1 cellular context compared by ENCODE assay signal in genomic region chr6:146857180-146857959, GRCh38.
A peak's percentile ranks its signal among the peaks of the same experiment; 100 is the strongest.
TF ChIP-seq lines count a peak whose summit lies in the region.

No MANE protein-coding gene starts in this region.

TF ChIP-seq in K562, 482 proteins besides CTCF, POLR2A, EP300 and RAD21 (continued from another document and continues in another):
- TF ChIP-seq CEBPZ (IDR thresholded peaks at IDR 0.05; ENCODE audit: borderline replicate concordance, low read depth, low read length), result no peak
- TF ChIP-seq HCFC1 (IDR thresholded peaks at IDR 0.05; ENCODE audit: low read depth, low read length), result peak; percentile 63
- TF ChIP-seq HMBOX1 (IDR thresholded peaks at IDR 0.05), result peak; percentile 56; the same call in 1 of the 2 replicates
- no peak for TF ChIP-seq IFI16 (CRISPR knock-in tag; IDR thresholded peaks at IDR 0.05)
- peak; percentile 64 to 85 for TF ChIP-seq KDM1A (IDR thresholded peaks at IDR 0.05)
- 0 out of 2 replicates have a peak, but pooled peaks have one; percentile 66 for TF ChIP-seq PATZ1 (CRISPR knock-in tag; IDR thresholded peaks at IDR 0.05; ENCODE audit: borderline replicate concordance)
- TF ChIP-seq KLF1 (tag; IDR thresholded peaks at IDR 0.05), result no peak
- no peak for TF ChIP-seq GABPB2 (CRISPR knock-in tag; conservative IDR thresholded peaks at IDR 0.05)
- 0 out of 2 replicates have a peak, but pooled peaks have one; percentile 66 for TF ChIP-seq CREB3 (tag; conservative IDR thresholded peaks at IDR 0.05; ENCODE audit: low read depth)
- TF ChIP-seq ZHX1 (conservative IDR thresholded peaks at IDR 0.05; ENCODE audit: low read length), result 0 out of 2 replicates have a peak, but pooled peaks have one; percentile 35
- TF ChIP-seq ZZZ3 (IDR thresholded peaks at IDR 0.05), result peak; percentile 70; the same call in 1 of the 2 replicates
- no peak for TF ChIP-seq KLF13 (tag; IDR thresholded peaks at IDR 0.05; ENCODE audit: borderline replicate concordance, low read depth)
- no peak for TF ChIP-seq PTTG1 (tag; IDR thresholded peaks at IDR 0.05; ENCODE audit: low read depth)
- peak; percentile 25 to 71; a peak in 1 of 4 replicates for TF ChIP-seq FOXA3 (CRISPR knock-in tag; conservative IDR thresholded peaks at IDR 0.05 in 1 of 2, IDR thresholded peaks at IDR 0.05 in 1 of 2)
- TF ChIP-seq CHD7 (IDR thresholded peaks at IDR 0.05; ENCODE audit: low read depth, low read length), result no peak
- TF ChIP-seq MEIS2 (IDR thresholded peaks at IDR 0.05; ENCODE audit: partially characterized antibody), result peak; percentile 2
- TF ChIP-seq CHD2 (IDR thresholded peaks at IDR 0.05; ENCODE audit: low read depth, low read length), result no peak
- TF ChIP-seq SNRNP70 (optimal IDR thresholded peaks at IDR 0.05; ENCODE audit: low read depth, low read length), result no peak
- peak; percentile 95 for TF ChIP-seq BRD9 (IDR thresholded peaks at IDR 0.05; ENCODE audit: low read depth, partially characterized antibody)
- TF ChIP-seq STAT5A (IDR thresholded peaks at IDR 0.05; ENCODE audit: borderline replicate concordance, low read length), result no peak
- no peak for TF ChIP-seq NR1H2 (CRISPR knock-in tag; IDR thresholded peaks at IDR 0.05)
- TF ChIP-seq RNF2 (IDR thresholded peaks at IDR 0.05), result peak; percentile 84
- TF ChIP-seq TCF7L2 (IDR thresholded peaks at IDR 0.05; ENCODE audit: low read depth, low read length), result no peak
- peak; percentile 28; the same call in 1 of the 2 replicates for TF ChIP-seq ZNF77 (CRISPR knock-in tag; IDR thresholded peaks at IDR 0.05)
- TF ChIP-seq E2F5 (CRISPR knock-in tag; IDR thresholded peaks at IDR 0.05), result no peak
